21 cellular contexts compared by ENCODE assay signal in genomic region chr15:50059883-50060282, GRCh38. TPM values are rescaled to one million over a fixed set of nuclear protein-coding genes. Genes with fewer than 3 reads are reported as not detected.
DNase-seq lines count a peak whose midpoint lies in the region; TF ChIP-seq lines count a peak whose summit lies in the region.
"Had no signal": no experiment of that assay in that cellular context is flagged by ENCODE, and none has a peak within 500 bp of the region (broad histone marks: within the 10 kb centered on the region; RNA-seq: fewer than 3 reads in every experiment).

No MANE protein-coding gene starts in this region.

- TF ChIP-seq CTCF in osteoblast (IDR thresholded peaks at IDR 0.05; ENCODE audit: extremely low read depth, low read depth, low read length) (no peak), lower leg skin (IDR thresholded peaks at IDR 0.05) (no peak)

- H3K4me3 Mint-ChIP-seq in T-helper 2 cell treated with Interferon-gamma antibody and Interleukin-4, amounts not matched to agents 5 μg/mL and 100 μg/mL, for 36 hours, result peak overlapping the region; percentile 69
- H3K4me3 Mint-ChIP-seq: CD4-positive, CD25-positive, alpha-beta regulatory T cell; central memory CD8-positive, alpha-beta T cell; stimulated activated memory B cell treated with anti-CD40 and anti-IgM and Interleukin-4, amounts not matched to agents 10 μg/mL and 1 μg/mL and 100 μg/mL, for 72 hours had no signal

- H3K4me2 ChIP-seq in osteoblast (ENCODE audit: insufficient read depth, low read length), result peak overlapping the region; percentile 53

- H3K27me3 ChIP-seq in HUES48 (ENCODE audit: control insufficient read depth, insufficient read depth, low read length), result no peaks in the 10 kb centered on the region
- H3K27me3 ChIP-seq in osteoblast (ENCODE audit: insufficient read depth, low read length), result no peaks in the 10 kb centered on the region
- H3K27me3 ChIP-seq: tibial artery had no signal

- no peaks in the 10 kb centered on the region for H3K9me3 Mint-ChIP-seq in T-helper 2 cell treated with Interferon-gamma antibody and Interleukin-4, amounts not matched to agents 5 μg/mL and 100 μg/mL, for 36 hours
- H3K9me3 Mint-ChIP-seq: CD4-positive, CD25-positive, alpha-beta regulatory T cell; central memory CD8-positive, alpha-beta T cell; stimulated activated memory B cell treated with anti-CD40 and anti-IgM and Interleukin-4, amounts not matched to agents 10 μg/mL and 1 μg/mL and 100 μg/mL, for 72 hours had no signal

- WGBS in lower leg skin, 2 donors, result 44 to 49% methylated on average over 5 of the region's 5 CpGs

- peaks cover 59% of the 10 kb centered on the region for H3K4me1 Mint-ChIP-seq in T-helper 2 cell treated with Interferon-gamma antibody and Interleukin-4, amounts not matched to agents 5 μg/mL and 100 μg/mL, for 36 hours (ENCODE audit: low read depth)
- H3K4me1 Mint-ChIP-seq: central memory CD8-positive, alpha-beta T cell; stimulated activated memory B cell treated with anti-CD40 and anti-IgM and Interleukin-4, amounts not matched to agents 10 μg/mL and 1 μg/mL and 100 μg/mL, for 72 hours had no signal

- H3K9ac ChIP-seq in HUES48 (ENCODE audit: low read depth, low read length), result no peak overlapping the region

- H3K27me3 Mint-ChIP-seq in T-helper 2 cell treated with Interferon-gamma antibody and Interleukin-4, amounts not matched to agents 5 μg/mL and 100 μg/mL, for 36 hours (ENCODE audit: low read depth), result no peaks in the 10 kb centered on the region
- H3K27me3 Mint-ChIP-seq: central memory CD8-positive, alpha-beta T cell; stimulated activated memory B cell treated with anti-CD40 and anti-IgM and Interleukin-4, amounts not matched to agents 10 μg/mL and 1 μg/mL and 100 μg/mL, for 72 hours had no signal

- H3K27ac ChIP-seq in HUES48 (ENCODE audit: low read depth, low read length) (peak overlapping the region; percentile 51), osteoblast (ENCODE audit: low read depth, low read length) (peak overlapping the region; percentile 26)
- H3K27ac ChIP-seq: tibial artery, WERI-Rb-1 had no signal

- TF ChIP-seq POLR2A in lower leg skin (IDR thresholded peaks at IDR 0.05), result no peak

- H4K20me1 ChIP-seq in osteoblast (ENCODE audit: insufficient read depth, low read length), result no peaks in the 10 kb centered on the region

- no peaks in the 10 kb centered on the region for H3K9me3 ChIP-seq in HUES48 (ENCODE audit: control insufficient read depth, insufficient read depth, low read length)
- H3K9me3 ChIP-seq in osteoblast (ENCODE audit: low read depth, low read length), result no peaks in the 10 kb centered on the region
- H3K9me3 ChIP-seq: tibial artery had no signal

- DNase-seq in T-helper 2 cell treated with Interferon-gamma antibody and Interleukin-4, amounts not matched to agents 5 μg/mL and 100 μg/mL, for 36 hours (ENCODE audit: low spot score), result no peak
- DNase-seq in T-helper 2 cell, result no peak
- DNase-seq in fibroblast of gingiva (ENCODE audit: low read depth), result peak; percentile 6
- DNase-seq in osteoblast (ENCODE audit: insufficient read length, low spot score, missing footprints), result no peak
- no peak for DNase-seq in lower leg skin (ENCODE audit: low spot score in 2 of 2)
- no peak for DNase-seq in dermis blood vessel endothelial cell
- DNase-seq in NCI-H2196 treated with DMSO at 0.1 percent for 48 hours (lab: John Stamatoyannopoulos, UW; ENCODE audit: unreplicated experiment), result no peak
- DNase-seq: activated CD8-positive, alpha-beta memory T cell treated with anti-CD3 and anti-CD28 coated beads for 24 hours; activated effector memory CD4-positive, alpha-beta T cell treated with Interleukin-2 at 50 U/mL for 16 hours; CD4-positive, CD25-positive, alpha-beta regulatory T cell; DMS153; effector memory CD4-positive, alpha-beta T cell; GOT3; NCI-H2029 treated with DMSO at 0.1 percent for 48 hours; retina; stimulated activated CD4-positive, alpha-beta T cell treated with anti-CD3 and anti-CD28 coated beads, Interleukin-15, amount 100 ng/mL, for 24 hours; tibial artery; WERI-Rb-1 had no signal

- no peaks in the 10 kb centered on the region for H3K79me2 ChIP-seq in osteoblast (ENCODE audit: insufficient read depth, low read length)

- H3K36me3 ChIP-seq in HUES48 (ENCODE audit: control insufficient read depth, insufficient read depth, low read length) (no peaks in the 10 kb centered on the region), osteoblast (ENCODE audit: insufficient read depth, low read length) (no peaks in the 10 kb centered on the region)
- H3K36me3 ChIP-seq: tibial artery, WERI-Rb-1 had no signal

- H3K36me3 Mint-ChIP-seq in T-helper 2 cell treated with Interferon-gamma antibody and Interleukin-4, amounts not matched to agents 5 μg/mL and 100 μg/mL, for 36 hours (ENCODE audit: low read depth), result peaks cover 13% of the 10 kb centered on the region
- H3K36me3 Mint-ChIP-seq: CD4-positive, CD25-positive, alpha-beta regulatory T cell; stimulated activated memory B cell treated with anti-CD40 and anti-IgM and Interleukin-4, amounts not matched to agents 10 μg/mL and 1 μg/mL and 100 μg/mL, for 72 hours had no signal

- peak overlapping the region; percentile 67 for H2AFZ ChIP-seq in osteoblast (ENCODE audit: low read length)

- intact Hi-C loops in lower leg skin (cut with DNase I; ENCODE audit: low total_unique reads), result no loop called here

- no peak overlapping the region for H3K4me3 ChIP-seq in HUES48 (ENCODE audit: low read depth, low read length)
- H3K4me3 ChIP-seq in osteoblast (ENCODE audit: insufficient read depth, low read length), result peak overlapping the region; percentile 9
- H3K4me3 ChIP-seq in lower leg skin (ENCODE audit: low read depth, poor library complexity, severe bottlenecking), result no peak overlapping the region
- H3K4me3 ChIP-seq: tibial artery had no signal

- peak overlapping the region; percentile 73 for H3K27ac Mint-ChIP-seq in T-helper 2 cell treated with Interferon-gamma antibody and Interleukin-4, amounts not matched to agents 5 μg/mL and 100 μg/mL, for 36 hours
- H3K27ac Mint-ChIP-seq: stimulated activated memory B cell treated with anti-CD40 and anti-IgM and Interleukin-4, amounts not matched to agents 10 μg/mL and 1 μg/mL and 100 μg/mL, for 72 hours had no signal

- H3K4me1 ChIP-seq in HUES48 (ENCODE audit: control insufficient read depth, insufficient read depth, low read length) (peaks cover 26% of the 10 kb centered on the region), osteoblast (ENCODE audit: insufficient read depth, low read length) (peaks cover 18% of the 10 kb centered on the region)

RNA-seq across cellular contexts. Expression of gene ATP8B4, which starts 59.1 kb away (rescaled TPM):
- total RNA-seq in osteoblast (0.88 and 1.1 TPM in 2 replicates), lower leg skin (1 to 10 TPM; 1.9 to 6.3 (median 2.9) TPM), dermis blood vessel endothelial cell (0.98 and 1.7 TPM in 2 replicates)
